1 cellular context compared by ENCODE assay signal in genomic region chr1:170967042-170967910, GRCh38.
TF ChIP-seq lines count a peak whose summit lies in the region.

No MANE protein-coding gene starts in this region.

TF ChIP-seq in GM23338, 12 proteins besides CTCF, POLR2A, EP300 and RAD21 (continued from another document):
- TF ChIP-seq ZNF462 (CRISPR knock-in tag; IDR thresholded peaks at IDR 0.05) (no peak), CREB1 (CRISPR knock-in tag; IDR thresholded peaks at IDR 0.05; ENCODE audit: low read depth) (no peak), ETS1 (IDR thresholded peaks at IDR 0.05) (no peak), NANOG (IDR thresholded peaks at IDR 0.05; ENCODE audit: borderline replicate concordance) (no peak), STAT1 (IDR thresholded peaks at IDR 0.05; ENCODE audit: unreplicated experiment) (no peak), POLR2AphosphoS5 (IDR thresholded peaks at IDR 0.05; ENCODE audit: low read depth) (no peak), EZH2 (IDR thresholded peaks at IDR 0.05; ENCODE audit: low read depth, unreplicated experiment) (no peak), ZNF331 (CRISPR knock-in tag; IDR thresholded peaks at IDR 0.05; ENCODE audit: low read depth) (no peak)
